Comparison of ENCODE assay signal across 18 cellular contexts in the genomic region with DNA sequence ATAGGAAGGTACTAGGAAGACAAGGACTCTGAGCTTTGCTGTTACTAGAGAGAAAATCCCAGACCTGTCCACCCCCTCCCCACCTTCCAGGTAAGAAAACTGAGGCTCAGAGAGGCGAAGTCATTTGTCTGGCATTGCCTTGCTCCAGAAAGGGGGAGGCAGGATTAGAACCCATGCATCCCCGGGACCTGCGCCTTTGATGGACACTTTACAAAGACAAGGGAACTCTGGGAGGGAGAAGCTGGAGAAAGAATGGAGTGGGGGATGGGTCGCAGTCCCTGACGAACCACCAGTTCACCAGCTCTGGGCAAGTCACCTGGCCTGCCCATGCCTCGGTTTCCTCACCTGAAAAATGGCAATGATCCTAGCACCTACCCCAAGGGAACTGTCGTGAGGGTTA. TPM values are rescaled to one million over a fixed set of nuclear protein-coding genes. Genes with fewer than 3 reads are reported as not detected.
"Had no signal": no experiment of that assay in that cellular context is flagged by ENCODE, and none has a peak within 500 bp of the region (broad histone marks: within the 10 kb centered on the region; RNA-seq: fewer than 3 reads in every experiment).

No MANE protein-coding gene starts in this region.

- H3K36me3 Mint-ChIP-seq: natural killer cell had no signal

- H3K9me3 ChIP-seq: left ventricle myocardium inferior, upper lobe of right lung had no signal

- H3K36me3 ChIP-seq: cardiac muscle cell, left ventricle myocardium inferior, upper lobe of right lung had no signal

- H3K4me3 ChIP-seq: cardiac muscle cell, dorsolateral prefrontal cortex, left ventricle myocardium inferior, smooth muscle cell, upper lobe of right lung had no signal

- H3K4me1 Mint-ChIP-seq: activated CD4-positive, alpha-beta T cell treated with anti-CD3 and anti-CD28 coated beads, Interleukin-2, amount 10 ng/mL, durations not matched to agents 7 days and 5 days; activated naive CD8-positive, alpha-beta T cell treated with anti-CD3 and anti-CD28 coated beads, Interleukin-2, amount 50 U/mL, for 24 hours; natural killer cell had no signal

- H3K27me3 ChIP-seq: cardiac muscle cell, upper lobe of right lung had no signal

- DNase-seq: activated CD4-positive, alpha-beta T cell treated with anti-CD3 and anti-CD28 coated beads, Interleukin-2, amount 10 ng/mL, durations not matched to agents 7 days and 5 days; activated naive CD4-positive, alpha-beta T cell treated with Interleukin-2 at 50 U/mL for 16 hours; activated naive CD8-positive, alpha-beta T cell treated with anti-CD3 and anti-CD28 coated beads, Interleukin-2, amount 50 U/mL, for 24 hours; foreskin fibroblast; hippocampal formation; left ventricle myocardium inferior; mesenchymal stem cell; natural killer cell; right cardiac atrium; T-helper 2 cell; upper lobe of right lung had no signal

- H3K27ac ChIP-seq: left ventricle myocardium inferior, upper lobe of right lung had no signal

- H3K9me3 Mint-ChIP-seq: activated CD4-positive, alpha-beta T cell treated with anti-CD3 and anti-CD28 coated beads, Interleukin-2, amount 10 ng/mL, durations not matched to agents 7 days and 5 days; activated naive CD8-positive, alpha-beta T cell treated with anti-CD3 and anti-CD28 coated beads, Interleukin-2, amount 50 U/mL, for 24 hours; activated T-helper 1 cell treated with anti-CD3 and anti-CD28 coated beads, Interleukin-12 subunit alpha, Interleukin-12 subunit beta, Interleukin-2, Interleukin-4 antibody, amounts not matched to agents 30 ng/mL and 10 ng/mL and 1 ng/mL, durations not matched to agents 14 hours and 24 hours and 36 hours; natural killer cell; stimulated activated naive CD8-positive, alpha-beta T cell treated with anti-CD3 and anti-CD28 coated beads, Interleukin-15, Interleukin-2, amounts not matched to agents 100 ng/mL and 50 ng/mL, for 24 hours had no signal

- H3K4me1 ChIP-seq: upper lobe of right lung had no signal

- H3K4me2 ChIP-seq: smooth muscle cell had no signal

- H3K4me3 Mint-ChIP-seq: activated CD4-positive, alpha-beta T cell treated with anti-CD3 and anti-CD28 coated beads, Interleukin-2, amount 10 ng/mL, durations not matched to agents 7 days and 5 days; activated naive CD8-positive, alpha-beta T cell treated with anti-CD3 and anti-CD28 coated beads, Interleukin-2, amount 50 U/mL, for 24 hours; activated T-helper 1 cell treated with anti-CD3 and anti-CD28 coated beads, Interleukin-12 subunit alpha, Interleukin-12 subunit beta, Interleukin-2, Interleukin-4 antibody, amounts not matched to agents 30 ng/mL and 10 ng/mL and 1 ng/mL, durations not matched to agents 14 hours and 24 hours and 36 hours; natural killer cell; stimulated activated naive CD8-positive, alpha-beta T cell treated with anti-CD3 and anti-CD28 coated beads, Interleukin-15, Interleukin-2, amounts not matched to agents 100 ng/mL and 50 ng/mL, for 24 hours had no signal

- H3K27me3 Mint-ChIP-seq: progenitor cell of endocrine pancreas; stimulated activated naive CD8-positive, alpha-beta T cell treated with anti-CD3 and anti-CD28 coated beads, Interleukin-15, Interleukin-2, amounts not matched to agents 100 ng/mL and 50 ng/mL, for 24 hours had no signal

- H3K27ac Mint-ChIP-seq: activated CD4-positive, alpha-beta T cell treated with anti-CD3 and anti-CD28 coated beads, Interleukin-2, amount 10 ng/mL, durations not matched to agents 7 days and 5 days; activated naive CD8-positive, alpha-beta T cell treated with anti-CD3 and anti-CD28 coated beads, Interleukin-2, amount 50 U/mL, for 24 hours; activated T-helper 1 cell treated with anti-CD3 and anti-CD28 coated beads, Interleukin-12 subunit alpha, Interleukin-12 subunit beta, Interleukin-2, Interleukin-4 antibody, amounts not matched to agents 30 ng/mL and 10 ng/mL and 1 ng/mL, durations not matched to agents 14 hours and 24 hours and 36 hours; natural killer cell; progenitor cell of endocrine pancreas had no signal

- ATAC-seq: natural killer cell had no signal

RNA-seq across cellular contexts. Expression of a gene that starts 10.8 kb away (rescaled TPM):
- total RNA-seq: activated CD8-positive, alpha-beta memory T cell treated with anti-CD3 and anti-CD28 coated beads for 36 hours; activated T-helper 1 cell treated with anti-CD3 and anti-CD28 coated beads, Interleukin-12 subunit alpha, Interleukin-12 subunit beta, Interleukin-2, Interleukin-4 antibody, amounts not matched to agents 30 ng/mL and 10 ng/mL and 1 ng/mL, durations not matched to agents 14 hours and 24 hours and 36 hours; natural killer cell had no signal
